24 cellular contexts compared by ENCODE assay signal in the genomic region with DNA sequence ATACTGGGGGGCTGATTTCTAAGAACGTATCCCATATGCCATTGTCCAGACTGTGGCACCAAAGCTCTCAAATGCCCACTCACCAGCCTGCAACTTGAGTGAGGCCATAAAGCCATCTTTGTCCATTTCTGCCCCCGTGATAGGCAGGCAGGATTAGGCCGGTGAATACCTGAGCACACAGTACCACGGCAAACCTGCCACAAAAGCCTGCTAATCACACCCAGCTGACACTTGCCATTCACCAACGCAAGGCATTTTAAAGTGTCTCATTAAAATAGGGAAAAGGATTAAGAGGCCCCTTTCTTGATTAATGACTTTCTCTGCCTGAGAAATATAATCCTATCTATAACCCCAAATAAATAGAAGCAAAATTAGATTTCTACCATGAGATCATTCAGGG.
"Had no signal": no experiment of that assay in that cellular context is flagged by ENCODE, and none has a peak within 500 bp of the region (broad histone marks: within the 10 kb centered on the region; RNA-seq: fewer than 3 reads in every experiment).

No MANE protein-coding gene starts in this region.

- FAIRE-seq: endometrium, frontal cortex, kidney had no signal

- H3K4me2 ChIP-seq: smooth muscle cell had no signal

- H3K9me3 Mint-ChIP-seq: effector memory CD8-positive, alpha-beta T cell; memory B cell; natural killer cell; stimulated activated naive CD8-positive, alpha-beta T cell treated with anti-CD3 and anti-CD28 coated beads, Interleukin-15, amount 100 ng/mL, for 72 hours had no signal

- H3K4me3 ChIP-seq: esophagus squamous epithelium, lung, psoas muscle, smooth muscle cell, suprapubic skin had no signal

- ATAC-seq: effector memory CD8-positive, alpha-beta T cell; left lobe of liver; natural killer cell; psoas muscle; sciatic nerve; stimulated activated naive CD8-positive, alpha-beta T cell treated with anti-CD3 and anti-CD28 coated beads, Interleukin-15, amount 100 ng/mL, for 72 hours had no signal

- DNase-seq: cerebellar nuclear complex; cortex of kidney; effector memory CD8-positive, alpha-beta T cell; erythroblast; esophagus squamous epithelium; kidney; natural killer cell; posterior cingulate gyrus; psoas muscle; stimulated activated CD4-positive, alpha-beta T cell treated with anti-CD3 and anti-CD28 coated beads, Interleukin-12 subunit alpha, Interleukin-12 subunit beta, amount 100 ng/mL, for 4 hours; stimulated activated CD4-positive, alpha-beta T cell treated with anti-CD3 and anti-CD28 coated beads, Interleukin-1b, Interleukin-23, amount 100 ng/mL, for 48 hours; stimulated activated CD4-positive, alpha-beta T cell treated with anti-CD3 and anti-CD28 coated beads, Interleukin-4, amount 100 ng/mL, for 1 hour; stimulated activated CD8-positive, alpha-beta memory T cell treated with anti-CD3 and anti-CD28 coated beads, Interleukin-4, amount 100 ng/mL, for 48 hours; stimulated activated naive CD4-positive, alpha-beta T cell; stimulated activated naive CD8-positive, alpha-beta T cell treated with anti-CD3 and anti-CD28 coated beads, Interleukin-15, amount 100 ng/mL, for 72 hours; trophoblast cell had no signal

- H3K4me1 Mint-ChIP-seq: memory B cell; natural killer cell; stimulated activated naive CD8-positive, alpha-beta T cell treated with anti-CD3 and anti-CD28 coated beads, Interleukin-15, amount 100 ng/mL, for 72 hours had no signal

- H3K27me3 ChIP-seq: suprapubic skin had no signal

- H3K36me3 ChIP-seq: esophagus squamous epithelium, suprapubic skin had no signal

- H3K4me3 Mint-ChIP-seq: effector memory CD8-positive, alpha-beta T cell; memory B cell; natural killer cell; stimulated activated naive CD8-positive, alpha-beta T cell treated with anti-CD3 and anti-CD28 coated beads, Interleukin-15, amount 100 ng/mL, for 72 hours had no signal

- H3K4me1 ChIP-seq: esophagus squamous epithelium, psoas muscle, suprapubic skin had no signal

- H3K9me3 ChIP-seq: esophagus squamous epithelium, psoas muscle, suprapubic skin had no signal

- H3K27ac ChIP-seq: esophagus squamous epithelium, psoas muscle, suprapubic skin had no signal

- H3K27ac Mint-ChIP-seq: effector memory CD8-positive, alpha-beta T cell; memory B cell; natural killer cell; stimulated activated naive CD8-positive, alpha-beta T cell treated with anti-CD3 and anti-CD28 coated beads, Interleukin-15, amount 100 ng/mL, for 72 hours had no signal

- H3K36me3 Mint-ChIP-seq: memory B cell, natural killer cell had no signal
